8 cellular contexts compared by ENCODE assay signal in genomic region chr5:16934669-16935068, GRCh38. TPM values are rescaled to one million over a fixed set of nuclear protein-coding genes. Genes with fewer than 3 reads are reported as not detected.
DNase-seq lines count a peak whose midpoint lies in the region; ATAC-seq and TF ChIP-seq lines count a peak whose summit lies in the region.

No MANE protein-coding gene starts in this region.

- H3K27me3 ChIP-seq in testis, result no peaks in the 10 kb centered on the region

- H3K4me3 ChIP-seq in testis, result peak overlapping the region; percentile 81 to 99

- H3K9me3 ChIP-seq in testis, result no peaks in the 10 kb centered on the region

- DNase-seq in activated CD4-positive, alpha-beta T cell treated with anti-CD3 and anti-CD28 coated beads, Interleukin-2, amount 10 ng/mL, durations not matched to agents 24 days and 14 days, result no peak
- no peak for DNase-seq in activated CD4-positive, alpha-beta T cell treated with anti-CD3 and anti-CD28 coated beads for 4 hours
- DNase-seq in activated T-helper 1 cell treated with anti-CD3 and anti-CD28 coated beads, Interleukin-12 subunit alpha, Interleukin-12 subunit beta, Interleukin-2, Interleukin-4 antibody, amounts not matched to agents 30 ng/mL and 10 ng/mL and 1 ng/mL, durations not matched to agents 14 hours and 24 hours and 36 hours (ENCODE audit: low spot score), result no peak
- DNase-seq in immature natural killer cell (no peak), testis (peak; percentile 38)

- no peak for TF ChIP-seq CTCF in testis (IDR thresholded peaks at IDR 0.05)

- H3K27ac Mint-ChIP-seq in activated CD4-positive, alpha-beta T cell treated with anti-CD3 and anti-CD28 coated beads, Interleukin-2, amount 10 ng/mL, durations not matched to agents 24 days and 14 days, result no peak overlapping the region
- no peak overlapping the region for H3K27ac Mint-ChIP-seq in activated T-helper 1 cell treated with anti-CD3 and anti-CD28 coated beads, Interleukin-12 subunit alpha, Interleukin-12 subunit beta, Interleukin-2, Interleukin-4 antibody, amounts not matched to agents 30 ng/mL and 10 ng/mL and 1 ng/mL, durations not matched to agents 14 hours and 24 hours and 36 hours
- H3K27ac Mint-ChIP-seq in immature natural killer cell, result no peak overlapping the region

- H3K4me1 Mint-ChIP-seq in activated CD4-positive, alpha-beta T cell treated with anti-CD3 and anti-CD28 coated beads, Interleukin-2, amount 10 ng/mL, durations not matched to agents 24 days and 14 days, result peaks cover 8% of the 10 kb centered on the region
- peaks cover 25% of the 10 kb centered on the region for H3K4me1 Mint-ChIP-seq in activated T-helper 1 cell treated with anti-CD3 and anti-CD28 coated beads, Interleukin-12 subunit alpha, Interleukin-12 subunit beta, Interleukin-2, Interleukin-4 antibody, amounts not matched to agents 30 ng/mL and 10 ng/mL and 1 ng/mL, durations not matched to agents 14 hours and 24 hours and 36 hours (ENCODE audit: low read depth)
- peaks cover 18 to 33% of the 10 kb centered on the region in 2 donors for H3K4me1 Mint-ChIP-seq in immature natural killer cell

- peak overlapping the region in 1 of 2 donors; percentile 79 for H3K27ac ChIP-seq in testis

- no peak for TF ChIP-seq POLR2A in testis (IDR thresholded peaks at IDR 0.05)

- H3K36me3 ChIP-seq in testis (ENCODE audit: low read depth, missing control alignments), result no peaks in the 10 kb centered on the region

- peaks cover 63% of the 10 kb centered on the region for H3K27me3 Mint-ChIP-seq in activated CD4-positive, alpha-beta T cell treated with anti-CD3 and anti-CD28 coated beads, Interleukin-2, amount 10 ng/mL, durations not matched to agents 24 days and 14 days
- H3K27me3 Mint-ChIP-seq in activated T-helper 1 cell treated with anti-CD3 and anti-CD28 coated beads, Interleukin-12 subunit alpha, Interleukin-12 subunit beta, Interleukin-2, Interleukin-4 antibody, amounts not matched to agents 30 ng/mL and 10 ng/mL and 1 ng/mL, durations not matched to agents 14 hours and 24 hours and 36 hours (ENCODE audit: insufficient read depth), result peaks cover 57% of the 10 kb centered on the region
- peaks cover 4 to 17% (median 9%) of the 10 kb centered on the region in 3 donors for H3K27me3 Mint-ChIP-seq in immature natural killer cell (ENCODE audit: low read depth in 3 of 3)

- H3K4me3 Mint-ChIP-seq in activated CD4-positive, alpha-beta T cell treated with anti-CD3 and anti-CD28 coated beads, Interleukin-2, amount 10 ng/mL, durations not matched to agents 24 days and 14 days, result peak overlapping the region; percentile 52
- peak overlapping the region; percentile 59 for H3K4me3 Mint-ChIP-seq in activated T-helper 1 cell treated with anti-CD3 and anti-CD28 coated beads, Interleukin-12 subunit alpha, Interleukin-12 subunit beta, Interleukin-2, Interleukin-4 antibody, amounts not matched to agents 30 ng/mL and 10 ng/mL and 1 ng/mL, durations not matched to agents 14 hours and 24 hours and 36 hours
- H3K4me3 Mint-ChIP-seq in immature natural killer cell, result peak overlapping the region; percentile 26 to 75 (median 68)

- H3K4me1 ChIP-seq in testis, result peaks cover 31% of the 10 kb centered on the region

- peaks cover 6% of the 10 kb centered on the region for H3K9me3 Mint-ChIP-seq in activated CD4-positive, alpha-beta T cell treated with anti-CD3 and anti-CD28 coated beads, Interleukin-2, amount 10 ng/mL, durations not matched to agents 24 days and 14 days
- no peaks in the 10 kb centered on the region for H3K9me3 Mint-ChIP-seq in activated T-helper 1 cell treated with anti-CD3 and anti-CD28 coated beads, Interleukin-12 subunit alpha, Interleukin-12 subunit beta, Interleukin-2, Interleukin-4 antibody, amounts not matched to agents 30 ng/mL and 10 ng/mL and 1 ng/mL, durations not matched to agents 14 hours and 24 hours and 36 hours
- H3K9me3 Mint-ChIP-seq in immature natural killer cell, result peaks cover 0 to 16% (median 10%) of the 10 kb centered on the region in 6 donors

- H3K36me3 Mint-ChIP-seq in activated CD4-positive, alpha-beta T cell treated with anti-CD3 and anti-CD28 coated beads, Interleukin-2, amount 10 ng/mL, durations not matched to agents 24 days and 14 days (ENCODE audit: low read depth), result peaks cover 3% of the 10 kb centered on the region
- no peaks in the 10 kb centered on the region for H3K36me3 Mint-ChIP-seq in activated T-helper 1 cell treated with anti-CD3 and anti-CD28 coated beads, Interleukin-12 subunit alpha, Interleukin-12 subunit beta, Interleukin-2, Interleukin-4 antibody, amounts not matched to agents 30 ng/mL and 10 ng/mL and 1 ng/mL, durations not matched to agents 14 hours and 24 hours and 36 hours (ENCODE audit: low read depth)
- no peaks in the 10 kb centered on the region for H3K36me3 Mint-ChIP-seq in immature natural killer cell

- ATAC-seq in HG03025 (IDR thresholded peaks at IDR 0.05; ENCODE audit: low FRiP score, unreplicated experiment) (no peak), GM21367 (IDR thresholded peaks at IDR 0.05; ENCODE audit: unreplicated experiment) (no peak), GM21515 (IDR thresholded peaks at IDR 0.05; ENCODE audit: unreplicated experiment) (no peak)

- intact Hi-C loops in activated CD4-positive, alpha-beta T cell treated with anti-CD3 and anti-CD28 coated beads, Interleukin-2, amount 10 ng/mL, durations not matched to agents 24 days and 14 days (cut with micrococcal nuclease), result loop anchor here (5.0 to 10.0 kb wide), 4 partner anchors 150 to 467 kb away; partner anchors contain the start of genes RETREG1 and ZNF622
- intact Hi-C loops in activated T-helper 1 cell treated with anti-CD3 and anti-CD28 coated beads, Interleukin-12 subunit alpha, Interleukin-12 subunit beta, Interleukin-2, Interleukin-4 antibody, amounts not matched to agents 30 ng/mL and 10 ng/mL and 1 ng/mL, durations not matched to agents 14 hours and 24 hours and 36 hours (cut with micrococcal nuclease), result loop anchor here (5.0 to 10.0 kb wide), 3 partner anchors 260 to 467 kb away; partner anchors contain the start of genes RETREG1 and ZNF622
- intact Hi-C loops in testis (cut with DNase I; ENCODE audit: low total_unique reads), result loop anchor here (10.0 kb wide), 2 partner anchors 130 to 250 kb away; no protein-coding TSS in a partner anchor

- 5 to 7% methylated on average over 4 of the region's 4 CpGs for WGBS in testis, 2 donors

RNA-seq across cellular contexts. Expression of gene MYO10, which starts 1.4 kb away (rescaled TPM):
- total RNA-seq in activated CD4-positive, alpha-beta T cell treated with anti-CD3 and anti-CD28 coated beads, Interleukin-2, amount 10 ng/mL, durations not matched to agents 24 days and 14 days, result 0.26 and 0.28 TPM in 2 replicates
- total RNA-seq in activated T-helper 1 cell treated with anti-CD3 and anti-CD28 coated beads, Interleukin-12 subunit alpha, Interleukin-12 subunit beta, Interleukin-2, Interleukin-4 antibody, amounts not matched to agents 30 ng/mL and 10 ng/mL and 1 ng/mL, durations not matched to agents 14 hours and 24 hours and 36 hours, result 0.07 and 0.41 TPM in 2 replicates
- polyA plus RNA-seq in immature natural killer cell (not detected), testis (ENCODE audit: insufficient read depth, low read depth, low replicate concordance) (37.8 TPM)
- total RNA-seq in testis, result 100 to 1,000 TPM in 1 of 2 donors, 10 to 100 TPM in 1; 99.8 to 102 TPM

Comparison
In these comparisons a context has a peak if more than half of its experiments do, and no peak if none do; other contexts are left out.
1. RNA of gene MYO10, which starts 1.4 kb away (total RNA-seq): 99.8 to 102 TPM in testis; 0.07 to 0.41 TPM in activated T-helper 1 cell treated with anti-CD3 and anti-CD28 coated beads, Interleukin-12 subunit alpha, Interleukin-12 subunit beta, Interleukin-2, Interleukin-4 antibody, amounts not matched to agents 30 ng/mL and 10 ng/mL and 1 ng/mL, durations not matched to agents 14 hours and 24 hours and 36 hours and 0.26 to 0.28 TPM in activated CD4-positive, alpha-beta T cell treated with anti-CD3 and anti-CD28 coated beads, Interleukin-2, amount 10 ng/mL, durations not matched to agents 24 days and 14 days; every median in the first group is over 10 times any median in the second.
2. Peak in every context shown above with its lines, with median percentiles within 50 percentile points of each other: H3K4me3 Mint-ChIP-seq.